ENCODE assay signal across 20 cellular contexts in genomic region chr17:57418463-57419246, GRCh38.
A peak's percentile ranks its signal among the peaks of the same experiment; 100 is the strongest.
DNase-seq lines count a peak whose midpoint lies in the region; ATAC-seq and TF ChIP-seq lines count a peak whose summit lies in the region.
"Had no signal": no experiment of that assay in that cellular context is flagged by ENCODE, and none has a peak within 500 bp of the region (broad histone marks: within the 10 kb centered on the region; RNA-seq: fewer than 3 reads in every experiment).

No MANE protein-coding gene starts in this region.

- no peak overlapping the region for H3K9ac ChIP-seq in BLaER1
- no peak overlapping the region for H3K9ac ChIP-seq in Karpas-422 (ENCODE audit: low read length)

- H4K20me1 ChIP-seq in BLaER1 (peaks cover 100% of the 10 kb centered on the region), Karpas-422 (ENCODE audit: insufficient read depth, low read depth, low read length) (no peaks in the 10 kb centered on the region)

- peak; percentile 21 for ATAC-seq in activated CD8-positive, alpha-beta T cell treated with anti-CD3 and anti-CD28 coated beads for 36 hours
- no peak for ATAC-seq in activated CD8-positive, alpha-beta T cell treated with anti-CD3 and anti-CD28 coated beads, Interleukin-2, amount 10 ng/mL, durations not matched to agents 7 days and 5 days

- DNase-seq in activated CD8-positive, alpha-beta T cell treated with anti-CD3 and anti-CD28 coated beads for 36 hours: peak; percentile 17
- no peak for DNase-seq in activated CD8-positive, alpha-beta T cell treated with anti-CD3 and anti-CD28 coated beads, Interleukin-2, amount 10 ng/mL, durations not matched to agents 7 days and 5 days
- DNase-seq in Karpas-422 (no peak), dermis blood vessel endothelial cell (no peak), middle frontal gyrus (ENCODE audit: extremely low spot score, low spot score) (no peak), SKM-1 treated with dmso at 0.1 percent for 144 hours (lab: John Stamatoyannopoulos, UW; ENCODE audit: unreplicated experiment) (no peak)
- DNase-seq: 8988T; Caco-2; CD4-positive, alpha-beta T cell; GDM1; GOT3; NCI-H1417; NCI-H187; NCI-H2107; NCI-H2227 treated with DMSO at 0.1 percent for 48 hours; NCI-H510A treated with DMSO at 0.1 percent for 48 hours; NCI-H82; SHP77 treated with DMSO at 0.1 percent for 48 hours had no signal

- H3K9me2 ChIP-seq in Karpas-422 (replicated peaks; ENCODE audit: insufficient read depth, low read length): no peaks in the 10 kb centered on the region

- H3K9me3 Mint-ChIP-seq in activated CD8-positive, alpha-beta T cell treated with anti-CD3 and anti-CD28 coated beads for 36 hours: peaks cover 2% of the 10 kb centered on the region
- no peaks in the 10 kb centered on the region for H3K9me3 Mint-ChIP-seq in activated CD8-positive, alpha-beta T cell treated with anti-CD3 and anti-CD28 coated beads, Interleukin-2, amount 10 ng/mL, durations not matched to agents 7 days and 5 days (ENCODE audit: insufficient read depth)
- H3K9me3 Mint-ChIP-seq: CD4-positive, alpha-beta T cell had no signal

- H3K4me3 Mint-ChIP-seq in activated CD8-positive, alpha-beta T cell treated with anti-CD3 and anti-CD28 coated beads for 36 hours: no peak overlapping the region
- H3K4me3 Mint-ChIP-seq in activated CD8-positive, alpha-beta T cell treated with anti-CD3 and anti-CD28 coated beads, Interleukin-2, amount 10 ng/mL, durations not matched to agents 7 days and 5 days: no peak overlapping the region
- H3K4me3 Mint-ChIP-seq: CD4-positive, alpha-beta T cell had no signal

- intact Hi-C loops in activated CD8-positive, alpha-beta T cell treated with anti-CD3 and anti-CD28 coated beads for 36 hours (cut with micrococcal nuclease): no loop called here

- no peak overlapping the region for H3K4me3 ChIP-seq in BLaER1
- H3K4me3 ChIP-seq in Karpas-422 (ENCODE audit: low read length): no peak overlapping the region

- H3K27me3 Mint-ChIP-seq in activated CD8-positive, alpha-beta T cell treated with anti-CD3 and anti-CD28 coated beads for 36 hours: no peaks in the 10 kb centered on the region
- no peaks in the 10 kb centered on the region for H3K27me3 Mint-ChIP-seq in activated CD8-positive, alpha-beta T cell treated with anti-CD3 and anti-CD28 coated beads, Interleukin-2, amount 10 ng/mL, durations not matched to agents 7 days and 5 days (ENCODE audit: low read depth)
- H3K27me3 Mint-ChIP-seq: CD4-positive, alpha-beta T cell had no signal

- H3K36me3 ChIP-seq in BLaER1 (peaks cover 92% of the 10 kb centered on the region), Karpas-422 (ENCODE audit: insufficient read depth, low read length) (peaks cover 27% of the 10 kb centered on the region)

- H3K27ac ChIP-seq in BLaER1 (0 out of 2 replicates have a peak overlapping the region, but pooled peaks have one; percentile 23), Karpas-422 (ENCODE audit: low read length) (peak overlapping the region; percentile 99), cingulate gyrus (ENCODE audit: low read depth, low read length) (peak overlapping the region; percentile 49)

- H3K27me3 ChIP-seq in BLaER1: no peaks in the 10 kb centered on the region
- H3K27me3 ChIP-seq in Karpas-422 (ENCODE audit: low read length): no peaks in the 10 kb centered on the region

- H3K79me2 ChIP-seq in Karpas-422 (ENCODE audit: low read length): peaks cover 56% of the 10 kb centered on the region

- peaks cover 32% of the 10 kb centered on the region for H3K4me1 Mint-ChIP-seq in activated CD8-positive, alpha-beta T cell treated with anti-CD3 and anti-CD28 coated beads for 36 hours (ENCODE audit: low read depth)
- peaks cover 14% of the 10 kb centered on the region for H3K4me1 Mint-ChIP-seq in activated CD8-positive, alpha-beta T cell treated with anti-CD3 and anti-CD28 coated beads, Interleukin-2, amount 10 ng/mL, durations not matched to agents 7 days and 5 days (ENCODE audit: low read depth)

- CTCF ChIA-PET in activated CD8-positive, alpha-beta T cell treated with anti-CD3 and anti-CD28 coated beads for 36 hours (lab: Charles Lee): interaction anchor here (0.7 to 1.2 kb wide), 2 partner anchors 11 to 175 kb away, joined by 3 to 6 read pairs; no protein-coding TSS in a partner anchor
- CTCF ChIA-PET in activated CD8-positive, alpha-beta T cell treated with anti-CD3 and anti-CD28 coated beads, Interleukin-2, amount 10 ng/mL, durations not matched to agents 7 days and 5 days (lab: Charles Lee): interaction anchor here (1.2 to 1.5 kb wide), 2 partner anchors 10 to 176 kb away, joined by 4 to 8 read pairs; no protein-coding TSS in a partner anchor

- H3K4me1 ChIP-seq in BLaER1: peaks cover 67% of the 10 kb centered on the region
- peaks cover 71% of the 10 kb centered on the region for H3K4me1 ChIP-seq in Karpas-422 (ENCODE audit: low read length)

- no peak for TF ChIP-seq CTCF in activated CD8-positive, alpha-beta T cell treated with anti-CD3 and anti-CD28 coated beads for 36 hours (IDR thresholded peaks at IDR 0.05)

- H3K9me3 ChIP-seq in BLaER1 (peaks cover 4% of the 10 kb centered on the region; the same call in 1 of the 2 replicates), Karpas-422 (ENCODE audit: low read length) (no peaks in the 10 kb centered on the region)
- H3K9me3 ChIP-seq: Caco-2 had no signal

- no peak overlapping the region for H3K27ac Mint-ChIP-seq in activated CD8-positive, alpha-beta T cell treated with anti-CD3 and anti-CD28 coated beads for 36 hours
- H3K27ac Mint-ChIP-seq in activated CD8-positive, alpha-beta T cell treated with anti-CD3 and anti-CD28 coated beads, Interleukin-2, amount 10 ng/mL, durations not matched to agents 7 days and 5 days: no peak overlapping the region
- H3K27ac Mint-ChIP-seq: CD4-positive, alpha-beta T cell had no signal

- POLR2A ChIA-PET in activated CD8-positive, alpha-beta T cell treated with anti-CD3 and anti-CD28 coated beads for 36 hours (lab: Charles Lee): no interaction called here
- POLR2A ChIA-PET in activated CD8-positive, alpha-beta T cell treated with anti-CD3 and anti-CD28 coated beads, Interleukin-2, amount 10 ng/mL, durations not matched to agents 7 days and 5 days (lab: Charles Lee): interaction anchor here (0.6 kb wide), 1 partner anchor 181 kb away, joined by 3 read pairs; no protein-coding TSS in a partner anchor

- H2AFZ ChIP-seq in Karpas-422 (ENCODE audit: low read length): no peak overlapping the region

- 0 out of 2 replicates have a peak overlapping the region, but pooled peaks have one; percentile 23 for H3K4me2 ChIP-seq in BLaER1
- peak overlapping the region; percentile 8 for H3K4me2 ChIP-seq in Karpas-422 (ENCODE audit: low read depth, low read length, poor library complexity, severe bottlenecking)

- H3K36me3 Mint-ChIP-seq in activated CD8-positive, alpha-beta T cell treated with anti-CD3 and anti-CD28 coated beads for 36 hours (ENCODE audit: low read depth): peaks cover 18% of the 10 kb centered on the region
- H3K36me3 Mint-ChIP-seq in activated CD8-positive, alpha-beta T cell treated with anti-CD3 and anti-CD28 coated beads, Interleukin-2, amount 10 ng/mL, durations not matched to agents 7 days and 5 days (ENCODE audit: low read depth): peaks cover 30% of the 10 kb centered on the region

Comparison
In these comparisons a context has a peak if more than half of its experiments do, and no peak if none do; other contexts are left out.
1. H3K27ac ChIP-seq: peak in every context shown above with its lines; median percentile 99 in Karpas-422; 49 in cingulate gyrus; 23 in BLaER1.